1 cellular context compared by ENCODE assay signal in the genomic region with DNA sequence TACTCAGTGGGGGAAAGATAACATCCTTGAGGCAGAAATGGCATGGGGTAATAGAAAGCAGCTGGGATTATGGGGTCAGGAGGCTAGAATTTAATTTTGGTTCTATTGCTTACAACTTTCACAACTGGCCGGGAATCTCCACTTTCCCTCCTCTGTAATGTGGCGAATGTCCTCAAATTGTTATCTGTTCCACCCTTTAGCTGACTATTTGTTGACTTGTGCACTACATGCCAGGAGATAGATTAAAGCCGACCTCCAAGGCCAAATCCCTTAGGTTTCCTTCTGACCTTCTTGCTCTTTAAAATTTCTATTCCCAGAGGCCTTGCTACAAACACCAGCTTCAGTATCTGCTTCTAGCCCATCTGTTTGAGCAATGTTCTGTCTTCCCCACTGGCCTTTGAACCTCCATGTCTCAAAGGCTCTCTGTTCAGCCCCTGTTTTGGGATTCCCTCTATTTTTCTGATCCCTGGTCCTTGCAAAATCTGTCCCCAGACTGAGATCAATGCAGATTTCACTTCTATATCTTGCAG.
TF ChIP-seq lines count a peak whose summit lies in the region.

No MANE protein-coding gene starts in this region.

TF ChIP-seq in neural cell, 6 proteins besides CTCF, POLR2A, EP300 and RAD21 (continued from another document):
- TF ChIP-seq, protein P1, sequence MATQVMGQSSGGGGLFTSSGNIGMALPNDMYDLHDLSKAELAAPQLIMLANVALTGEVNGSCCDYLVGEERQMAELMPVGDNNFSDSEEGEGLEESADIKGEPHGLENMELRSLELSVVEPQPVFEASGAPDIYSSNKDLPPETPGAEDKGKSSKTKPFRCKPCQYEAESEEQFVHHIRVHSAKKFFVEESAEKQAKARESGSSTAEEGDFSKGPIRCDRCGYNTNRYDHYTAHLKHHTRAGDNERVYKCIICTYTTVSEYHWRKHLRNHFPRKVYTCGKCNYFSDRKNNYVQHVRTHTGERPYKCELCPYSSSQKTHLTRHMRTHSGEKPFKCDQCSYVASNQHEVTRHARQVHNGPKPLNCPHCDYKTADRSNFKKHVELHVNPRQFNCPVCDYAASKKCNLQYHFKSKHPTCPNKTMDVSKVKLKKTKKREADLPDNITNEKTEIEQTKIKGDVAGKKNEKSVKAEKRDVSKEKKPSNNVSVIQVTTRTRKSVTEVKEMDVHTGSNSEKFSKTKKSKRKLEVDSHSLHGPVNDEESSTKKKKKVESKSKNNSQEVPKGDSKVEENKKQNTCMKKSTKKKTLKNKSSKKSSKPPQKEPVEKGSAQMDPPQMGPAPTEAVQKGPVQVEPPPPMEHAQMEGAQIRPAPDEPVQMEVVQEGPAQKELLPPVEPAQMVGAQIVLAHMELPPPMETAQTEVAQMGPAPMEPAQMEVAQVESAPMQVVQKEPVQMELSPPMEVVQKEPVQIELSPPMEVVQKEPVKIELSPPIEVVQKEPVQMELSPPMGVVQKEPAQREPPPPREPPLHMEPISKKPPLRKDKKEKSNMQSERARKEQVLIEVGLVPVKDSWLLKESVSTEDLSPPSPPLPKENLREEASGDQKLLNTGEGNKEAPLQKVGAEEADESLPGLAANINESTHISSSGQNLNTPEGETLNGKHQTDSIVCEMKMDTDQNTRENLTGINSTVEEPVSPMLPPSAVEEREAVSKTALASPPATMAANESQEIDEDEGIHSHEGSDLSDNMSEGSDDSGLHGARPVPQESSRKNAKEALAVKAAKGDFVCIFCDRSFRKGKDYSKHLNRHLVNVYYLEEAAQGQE (IDR thresholded peaks at IDR 0.05; ENCODE audit: borderline replicate concordance): no peak
